In genomic region chr22:50357756-50358155, GRCh38 we compare ENCODE assay signal across 35 cellular contexts.
"Had no signal": no experiment of that assay in that cellular context is flagged by ENCODE, and none has a peak within 500 bp of the region (broad histone marks: within the 10 kb centered on the region; RNA-seq: fewer than 3 reads in every experiment).

No MANE protein-coding gene starts in this region.

- H3K9me3 Mint-ChIP-seq: activated B cell treated with CpG ODN at 0.5 μM for 24 hours; activated CD8-positive, alpha-beta T cell treated with anti-CD3 and anti-CD28 coated beads for 36 hours; activated T-cell treated with anti-CD3 and anti-CD28 coated beads, Interleukin-2, amount 50 U/mL, for 24 hours; activated T-cell treated with anti-CD3 and anti-CD28 coated beads, Interleukin-2, amount 50 U/mL, for 72 hours; T-cell; T-helper 1 cell treated with Interleukin-12 subunit alpha and Interleukin-12 subunit beta and Interleukin-4 antibody, amounts not matched to agents 30 μg/mL and 1 μg/mL, for 36 hours; T-helper 2 cell treated with Interferon-gamma antibody and Interleukin-4, amounts not matched to agents 5 μg/mL and 100 μg/mL, for 36 hours had no signal

- H3K27me3 ChIP-seq: body of pancreas, colonic mucosa, dorsolateral prefrontal cortex, esophagus muscularis mucosa, foreskin keratinocyte, gastrocnemius medialis, heart left ventricle had no signal

- H3K27ac Mint-ChIP-seq: activated B cell treated with CpG ODN at 0.5 μM for 24 hours; T-helper 2 cell treated with Interferon-gamma antibody and Interleukin-4, amounts not matched to agents 5 μg/mL and 100 μg/mL, for 36 hours had no signal

- H3K36me3 ChIP-seq: colonic mucosa had no signal

- H3K9me3 ChIP-seq: body of pancreas, colonic mucosa, esophagus muscularis mucosa, gastrocnemius medialis had no signal

- H3K27ac ChIP-seq: body of pancreas, colonic mucosa, esophagus muscularis mucosa, foreskin keratinocyte, gastrocnemius medialis, heart left ventricle, WERI-Rb-1 had no signal

- H3K4me3 ChIP-seq: body of pancreas, colonic mucosa, dorsolateral prefrontal cortex, esophagus muscularis mucosa, gastrocnemius medialis, heart left ventricle had no signal

- H3K27me3 Mint-ChIP-seq: activated B cell treated with CpG ODN at 0.5 μM for 24 hours; activated CD8-positive, alpha-beta T cell treated with anti-CD3 and anti-CD28 coated beads for 36 hours; activated naive CD8-positive, alpha-beta T cell; activated T-cell treated with anti-CD3 and anti-CD28 coated beads, Interleukin-2, amount 50 U/mL, for 24 hours; T-cell had no signal

- H3K4me1 ChIP-seq: colonic mucosa, foreskin keratinocyte had no signal

- ATAC-seq: activated CD4-positive, CD25-positive, alpha-beta regulatory T cell treated with anti-CD3 and anti-CD28 coated beads, Interleukin-2, amount 50 U/mL, for 24 hours; activated CD8-positive, alpha-beta T cell treated with anti-CD3 and anti-CD28 coated beads for 36 hours; activated T-cell treated with anti-CD3 and anti-CD28 coated beads, Interleukin-2, amount 50 U/mL, for 72 hours; body of pancreas; foreskin keratinocyte; gastrocnemius medialis; heart left ventricle; T-cell had no signal

- DNase-seq: activated B cell treated with CpG ODN at 0.5 μM for 24 hours; activated CD4-positive, alpha-beta T cell treated with anti-CD3 and anti-CD28 coated beads for 48 hours; activated CD4-positive, alpha-beta T cell treated with anti-CD3 and anti-CD28 coated beads, Interleukin-2, amount 50 U/mL, for 1 hour; activated CD4-positive, alpha-beta T cell treated with anti-CD3 and anti-CD28 coated beads, Interleukin-2, amount 50 U/mL, for 48 hours; activated CD8-positive, alpha-beta memory T cell treated with anti-CD3 and anti-CD28 coated beads, Interleukin-2, amount 50 U/mL, for 48 hours; activated CD8-positive, alpha-beta T cell treated with anti-CD3 and anti-CD28 coated beads for 36 hours; activated effector memory CD4-positive, alpha-beta T cell treated with Interleukin-2 at 50 U/mL for 16 hours; activated gamma-delta T cell treated with Interleukin-2 at 50 U/mL for 16 hours; activated naive CD4-positive, alpha-beta T cell treated with anti-CD3 and anti-CD28 coated beads, Interleukin-2, amount 50 U/mL, for 16 hours; activated naive CD4-positive, alpha-beta T cell treated with Interleukin-2 at 50 U/mL for 16 hours; activated T-cell treated with anti-CD3 and anti-CD28 coated beads for 4 hours; activated T-cell treated with anti-CD3 and anti-CD28 coated beads, Interleukin-2, amount 50 U/mL, for 24 hours; activated T-cell treated with anti-CD3 and anti-CD28 coated beads, Interleukin-2, amount 50 U/mL, for 72 hours; amniotic stem cell; anterior cingulate cortex; body of pancreas; caudate nucleus; cerebellar nuclear complex; colonic mucosa; dorsolateral prefrontal cortex; effector memory CD4-positive, alpha-beta T cell; erythroblast; foreskin keratinocyte; gastrocnemius medialis; glutamatergic neuron; heart left ventricle; SW 1271; T-cell; T1000; WERI-Rb-1 had no signal

- H3K4me3 Mint-ChIP-seq: activated B cell treated with CpG ODN at 0.5 μM for 24 hours; activated CD8-positive, alpha-beta T cell treated with anti-CD3 and anti-CD28 coated beads for 36 hours; activated T-cell treated with anti-CD3 and anti-CD28 coated beads, Interleukin-2, amount 50 U/mL, for 24 hours; activated T-cell treated with anti-CD3 and anti-CD28 coated beads, Interleukin-2, amount 50 U/mL, for 72 hours; T-cell; T-helper 1 cell treated with Interleukin-12 subunit alpha and Interleukin-12 subunit beta and Interleukin-4 antibody, amounts not matched to agents 30 μg/mL and 1 μg/mL, for 36 hours; T-helper 2 cell treated with Interferon-gamma antibody and Interleukin-4, amounts not matched to agents 5 μg/mL and 100 μg/mL, for 36 hours had no signal
